ENCODE assay signal across 22 cellular contexts in genomic region chr10:103822795-103823194, GRCh38. TPM values are rescaled to one million over a fixed set of nuclear protein-coding genes. Genes with fewer than 3 reads are reported as not detected.
A peak's percentile ranks its signal among the peaks of the same experiment; 100 is the strongest.
DNase-seq lines count a peak whose midpoint lies in the region; ATAC-seq, FAIRE-seq and TF ChIP-seq lines count a peak whose summit lies in the region.
"Had no signal": no experiment of that assay in that cellular context is flagged by ENCODE, and none has a peak within 500 bp of the region (broad histone marks: within the 10 kb centered on the region; RNA-seq: fewer than 3 reads in every experiment).

No MANE protein-coding gene starts in this region.

- H3K27me3 ChIP-seq in cardiac muscle cell (no peaks in the 10 kb centered on the region), body of pancreas (no peaks in the 10 kb centered on the region), pancreas (no peaks in the 10 kb centered on the region), uterus (no peaks in the 10 kb centered on the region)

- TF ChIP-seq POLR2A in body of pancreas (IDR thresholded peaks at IDR 0.05) (no peak), uterus (IDR thresholded peaks at IDR 0.05) (no peak)

- H3K4me1 ChIP-seq in cardiac muscle cell (ENCODE audit: low read depth), result peaks cover 60% of the 10 kb centered on the region
- peaks cover 63% of the 10 kb centered on the region for H3K4me1 ChIP-seq in body of pancreas
- H3K4me1 ChIP-seq in pancreas, result peaks cover 0 to 4% (median 0%) of the 10 kb centered on the region in 3 donors
- H3K4me1 ChIP-seq in uterus, result no peaks in the 10 kb centered on the region

- TF ChIP-seq CTCF in cardiac muscle cell (IDR thresholded peaks at IDR 0.05; ENCODE audit: low read depth, low read length) (no peak), body of pancreas (IDR thresholded peaks at IDR 0.05) (no peak), pancreas (IDR thresholded peaks at IDR 0.05) (no peak), uterus (IDR thresholded peaks at IDR 0.05) (no peak)

- H3K9me3 ChIP-seq in cardiac muscle cell (ENCODE audit: low read depth) (no peaks in the 10 kb centered on the region), body of pancreas (no peaks in the 10 kb centered on the region), pancreas (no peaks in the 10 kb centered on the region), uterus (no peaks in the 10 kb centered on the region)

- ATAC-seq in Right ventricle myocardium inferior (no peak), body of pancreas (peak; percentile 65), pancreas (peak in 3 of 4 donors; percentile 33 to 51 (median 37))
- ATAC-seq: GM12878 had no signal

- no peak for FAIRE-seq in pancreas (lab: Jason Lieb, UNC)
- FAIRE-seq: GM12878 had no signal

- 16 to 34% methylated on average over 3 of the region's 3 CpGs for WGBS in body of pancreas, 2 donors
- 25 to 34% methylated on average over 3 of the region's 3 CpGs for WGBS in pancreas, 2 donors

- H3K4me3 ChIP-seq in cardiac muscle cell (no peak overlapping the region), body of pancreas (no peak overlapping the region), pancreas (no peak overlapping the region), uterus (no peak overlapping the region)
- H3K4me3 ChIP-seq: GM12878, GM23248 had no signal

- peak overlapping the region; percentile 35 for H3K27ac ChIP-seq in cardiac muscle cell
- peak overlapping the region; percentile 58 to 78 (median 65) for H3K27ac ChIP-seq in body of pancreas
- H3K27ac ChIP-seq in pancreas, result peak overlapping the region in 3 of 4 donors; percentile 59 to 71 (median 66)
- H3K27ac ChIP-seq in uterus, result no peak overlapping the region
- H3K27ac ChIP-seq: GM23248, HL-60 had no signal

- DNase-seq in cardiac muscle cell (ENCODE audit: low read depth in 1 of 2, low spot score in 1 of 2), result no peak
- no peak for DNase-seq in Right ventricle myocardium inferior (ENCODE audit: missing footprints)
- DNase-seq in body of pancreas, result no peak
- no peak for DNase-seq in pancreas
- DNase-seq in stimulated activated CD8-positive, alpha-beta memory T cell treated with anti-CD3 and anti-CD28 coated beads, Interleukin-4, amount 100 ng/mL, for 48 hours, result no peak
- DNase-seq in uterus, result no peak
- no peak for DNase-seq in activated effector memory CD4-positive, alpha-beta T cell treated with Interleukin-2 at 50 U/mL for 16 hours
- DNase-seq: 8988T; C1 segment of cervical spinal cord; CD4-positive, CD25-positive, alpha-beta regulatory T cell; CD8-positive, alpha-beta memory T cell; COR-L47; DMS 273 treated with DMSO at 0.1 percent for 48 hours; DMS53; DND-41; EL; GM23248; HCEC 1CT; HFFc6; IMR-90 had no signal

- intact Hi-C loops in Right ventricle myocardium inferior (cut with DNase I), result no loop called here
- intact Hi-C loops in body of pancreas (cut with DNase I), result no loop called here
- intact Hi-C loops in pancreas (cut with DNase I), result no loop called here
- intact Hi-C loops in uterus (cut with DNase I; ENCODE audit: low total_unique reads), result no loop called here

- H3K36me3 ChIP-seq in cardiac muscle cell (no peaks in the 10 kb centered on the region), body of pancreas (replicated peaks in 1 of 2; ENCODE audit: insufficient read depth in 1 of 2, low read depth in 2 of 2) (no peaks in the 10 kb centered on the region), pancreas (no peaks in the 10 kb centered on the region), uterus (no peaks in the 10 kb centered on the region)

RNA-seq across cellular contexts. Expression of gene SH3PXD2A, which starts 32.6 kb away (rescaled TPM):
- 36.5 and 75.9 TPM in 2 replicates for total RNA-seq in cardiac muscle cell
- 32.2 and 48.1 TPM in 2 replicates for polyA plus RNA-seq in cardiac muscle cell
- total RNA-seq in Right ventricle myocardium inferior, result 28.7 TPM
- 1 to 10 TPM; 7.3 to 9.9 TPM for total RNA-seq in body of pancreas
- 10 to 100 TPM in 1 of 6 donors, 1 to 10 TPM in 5; 3.9 to 16.4 (median 6.7) TPM for total RNA-seq in pancreas
- 10 to 100 TPM in 1 of 2 donors, 1 to 10 TPM in 1; 8.1 to 10.6 TPM for polyA plus RNA-seq in pancreas
- total RNA-seq in uterus, result 100 to 1,000 TPM in 1 of 4 donors, 10 to 100 TPM in 3; 12.6 to 117 (median 46.6) TPM

Comparison
In these comparisons a context has a peak if more than half of its experiments do, and no peak if none do; other contexts are left out.
1. H3K27ac ChIP-seq: peak in cardiac muscle cell (single experiment), body of pancreas (4 of 4) and pancreas (3 of 4); none in uterus (0 of 2).